In genomic region chr22:19467912-19468311, GRCh38 we compare ENCODE assay signal across 26 cellular contexts. TPM values are rescaled to one million over a fixed set of nuclear protein-coding genes. Genes with fewer than 3 reads are reported as not detected.
A peak's percentile ranks its signal among the peaks of the same experiment; 100 is the strongest.
DNase-seq lines count a peak whose midpoint lies in the region; ATAC-seq, FAIRE-seq and TF ChIP-seq lines count a peak whose summit lies in the region.
"Had no signal": no experiment of that assay in that cellular context is flagged by ENCODE, and none has a peak within 500 bp of the region (broad histone marks: within the 10 kb centered on the region; RNA-seq: fewer than 3 reads in every experiment).

No MANE protein-coding gene starts in this region.

- no peaks in the 10 kb centered on the region for H3K9me3 ChIP-seq in K562 (replicated peaks; ENCODE audit: control insufficient read depth, insufficient read depth, low read depth, low read length)
- H3K9me3 ChIP-seq: BE2C, BLaER1 had no signal

- CTCF ChIA-PET in K562 (lab: Yijun Ruan, JAX; ENCODE audit: low intra/inter-chr PET ratio): no interaction called here
- CTCF ChIA-PET in activated CD4-positive, alpha-beta memory T cell treated with anti-CD3 and anti-CD28 coated beads, Interleukin-2, amount 10 ng/mL, durations not matched to agents 7 days and 5 days (lab: Charles Lee): no interaction called here

- TF ChIP-seq CTCF in K562 (IDR thresholded peaks at IDR 0.05 in 2 of 3, conservative IDR thresholded peaks at IDR 0.05 in 1 of 3; ENCODE audit: insufficient read depth in 2 of 3, low read depth in 1 of 3, low read length in 3 of 3) (no peak), endothelial cell (IDR thresholded peaks at IDR 0.05; ENCODE audit: unreplicated experiment) (no peak)

- TF ChIP-seq EP300 in K562 (IDR thresholded peaks at IDR 0.05; ENCODE audit: low read length): no peak

- WGBS in K562 (ENCODE audit: insufficient coverage, low coverage, missing lambda C conversion rate): 91% methylated on average over 6 of the region's 6 CpGs

- H3K4me3 ChIP-seq in K562: no peak overlapping the region
- H3K4me3 ChIP-seq: BLaER1, GM12878 had no signal

- peaks cover 45% of the 10 kb centered on the region for H3K36me3 Mint-ChIP-seq in endothelial cell (ENCODE audit: low read depth, unreplicated experiment)
- H3K36me3 Mint-ChIP-seq in activated CD4-positive, alpha-beta memory T cell treated with anti-CD3 and anti-CD28 coated beads, Interleukin-2, amount 10 ng/mL, durations not matched to agents 7 days and 5 days (ENCODE audit: low read depth): peaks cover 83% of the 10 kb centered on the region

- TF ChIP-seq POLR2A in K562 (conservative IDR thresholded peaks at IDR 0.05): no peak

- no peaks in the 10 kb centered on the region for H3K4me1 Mint-ChIP-seq in endothelial cell (ENCODE audit: unreplicated experiment)
- H3K4me1 Mint-ChIP-seq in activated CD4-positive, alpha-beta memory T cell treated with anti-CD3 and anti-CD28 coated beads, Interleukin-2, amount 10 ng/mL, durations not matched to agents 7 days and 5 days: peaks cover 14% of the 10 kb centered on the region
- H3K4me1 Mint-ChIP-seq: CD14-positive monocyte had no signal

- H3K79me2 ChIP-seq in K562 (ENCODE audit: control insufficient read depth, insufficient read depth, low read length): peaks cover 7% of the 10 kb centered on the region

- no peak overlapping the region for H3K4me2 ChIP-seq in K562 (ENCODE audit: insufficient read depth, low read length)
- H3K4me2 ChIP-seq: BLaER1 had no signal

- no peak overlapping the region for H3K27ac Mint-ChIP-seq in endothelial cell (ENCODE audit: unreplicated experiment)
- no peak overlapping the region for H3K27ac Mint-ChIP-seq in activated CD4-positive, alpha-beta memory T cell treated with anti-CD3 and anti-CD28 coated beads, Interleukin-2, amount 10 ng/mL, durations not matched to agents 7 days and 5 days
- H3K27ac Mint-ChIP-seq: CD4-positive, alpha-beta memory T cell; CD4-positive, CD25-positive, alpha-beta regulatory T cell had no signal

- ATAC-seq in K562: no peak
- ATAC-seq: GM12878 had no signal

- in situ Hi-C loops in K562 (cut with MboI): no loop called here

- intact Hi-C loops in K562 (cut with micrococcal nuclease): no loop called here

- no peak for TF ChIP-seq RAD21 in K562 (CRISPR knock-in tag; conservative IDR thresholded peaks at IDR 0.05 in 1 of 2, IDR thresholded peaks at IDR 0.05 in 1 of 2)

- BruUV-seq in K562 (replicated peaks; lab: Mats Ljungman, UMichigan): no TSS peak

- H3K27me3 ChIP-seq in K562 (ENCODE audit: control insufficient read depth in 2 of 2, insufficient read depth in 2 of 2, low read length in 2 of 2): no peaks in the 10 kb centered on the region
- H3K27me3 ChIP-seq: BE2C, BLaER1 had no signal

- H3K9me3 Mint-ChIP-seq in endothelial cell (ENCODE audit: unreplicated experiment): no peaks in the 10 kb centered on the region
- no peaks in the 10 kb centered on the region for H3K9me3 Mint-ChIP-seq in activated CD4-positive, alpha-beta memory T cell treated with anti-CD3 and anti-CD28 coated beads, Interleukin-2, amount 10 ng/mL, durations not matched to agents 7 days and 5 days
- H3K9me3 Mint-ChIP-seq: CD14-positive monocyte; CD4-positive, alpha-beta memory T cell; CD4-positive, CD25-positive, alpha-beta regulatory T cell; CD8-positive, alpha-beta memory T cell had no signal

- H3K27me3 Mint-ChIP-seq in endothelial cell (ENCODE audit: unreplicated experiment): no peaks in the 10 kb centered on the region
- H3K27me3 Mint-ChIP-seq in activated CD4-positive, alpha-beta memory T cell treated with anti-CD3 and anti-CD28 coated beads, Interleukin-2, amount 10 ng/mL, durations not matched to agents 7 days and 5 days: no peaks in the 10 kb centered on the region
- H3K27me3 Mint-ChIP-seq: CD4-positive, alpha-beta memory T cell; CD8-positive, alpha-beta memory T cell had no signal

- no peak for DNase-seq in K562 (ENCODE audit: extremely low read depth in 1 of 4, low spot score in 3 of 4)
- DNase-seq in endothelial cell (ENCODE audit: low spot score): no peak
- no peak for DNase-seq in urothelium cell line (ENCODE audit: low spot score)
- no peak for DNase-seq in hypothalamus (lab: John Stamatoyannopoulos, UW)
- DNase-seq in activated CD4-positive, alpha-beta memory T cell treated with anti-CD3 and anti-CD28 coated beads, Interleukin-2, amount 10 ng/mL, durations not matched to agents 7 days and 5 days: no peak
- DNase-seq: 8988T; ACHN; BE2C; C1 segment of cervical spinal cord; CD4-positive, alpha-beta memory T cell; CD4-positive, CD25-positive, alpha-beta regulatory T cell; CD8-positive, alpha-beta memory T cell; COR-L47; DMS 273 treated with DMSO at 0.1 percent for 48 hours; DMS153; DMS53; DMS79; DND-41; EL; GDM1 had no signal

- POLR2A ChIA-PET in K562 (lab: Yijun Ruan, JAX): interaction anchor here (0.7 to 13.6 kb wide), 10 partner anchors 11 to 295 kb away, joined by 3 to 148 read pairs (median 4); partner anchors contain the start of genes CDC45, HIRA, MRPL40 and UFD1
- POLR2A ChIA-PET in activated CD4-positive, alpha-beta memory T cell treated with anti-CD3 and anti-CD28 coated beads, Interleukin-2, amount 10 ng/mL, durations not matched to agents 7 days and 5 days (lab: Charles Lee): interaction anchor here (1.1 to 2.7 kb wide), 3 partner anchors 10 to 12 kb away, joined by 4 to 9 read pairs (median 6); partner anchors contain the start of gene CDC45

- H3K9me1 ChIP-seq in K562 (ENCODE audit: control insufficient read depth, insufficient read depth, low read length): peaks cover 9% of the 10 kb centered on the region

- H3K9ac ChIP-seq in K562 (ENCODE audit: insufficient read depth in 1 of 2, low read depth in 2 of 2, low read length in 2 of 2): no peak overlapping the region
- H3K9ac ChIP-seq: BLaER1 had no signal

- peaks cover 23% of the 10 kb centered on the region for H4K20me1 ChIP-seq in K562 (replicated peaks; ENCODE audit: control insufficient read depth, insufficient read depth, low read length)

- no peak overlapping the region for H2AFZ ChIP-seq in K562 (ENCODE audit: low read depth, low read length)

- no peak for FAIRE-seq in K562 (lab: Jason Lieb, UNC)
- peak; percentile 9 for FAIRE-seq in urothelium cell line (lab: Jason Lieb, UNC)
- FAIRE-seq: A204.1, GM12878, GM12892, GM18507 had no signal

- no peak overlapping the region for H3K27ac ChIP-seq in K562 (ENCODE audit: extremely low read depth, low read depth, low read length)
- H3K27ac ChIP-seq: BLaER1 had no signal

- H3K4me3 Mint-ChIP-seq in endothelial cell (ENCODE audit: unreplicated experiment): peak overlapping the region; percentile 14
- H3K4me3 Mint-ChIP-seq in activated CD4-positive, alpha-beta memory T cell treated with anti-CD3 and anti-CD28 coated beads, Interleukin-2, amount 10 ng/mL, durations not matched to agents 7 days and 5 days: no peak overlapping the region
- H3K4me3 Mint-ChIP-seq: CD14-positive monocyte; CD4-positive, alpha-beta memory T cell; CD4-positive, CD25-positive, alpha-beta regulatory T cell; CD8-positive, alpha-beta memory T cell had no signal

- H3K4me1 ChIP-seq in K562 (replicated peaks in 1 of 2; ENCODE audit: control insufficient read depth in 2 of 2, insufficient read depth in 2 of 2, low read length in 2 of 2): no peaks in the 10 kb centered on the region
- H3K4me1 ChIP-seq: BE2C had no signal

- H3K36me3 ChIP-seq in K562 (ENCODE audit: control insufficient read depth, insufficient read depth, low read length): peaks cover 100% of the 10 kb centered on the region

RNA-seq across cellular contexts. Expression of gene UFD1, which starts 11.1 kb away (rescaled TPM):
- total RNA-seq in K562 (2011; cell fraction: chromatin; rRNA removed; ENCODE audit: low replicate concordance): 307 and 375 TPM in 2 replicates
- 219 and 230 TPM in 2 replicates for total RNA-seq in K562 (2011; cell fraction: nucleolus; rRNA removed)
- 278 and 374 TPM in 2 replicates for total RNA-seq in K562 (2011; cell fraction: nucleoplasm; rRNA removed)
- total RNA-seq in K562 (2014; rRNA removed) (238 and 290 TPM in 2 replicates), K562 (2014; rRNA removed; fragmentation: Illumina TruSeq; extraction: Trizol) (361 and 365 TPM in 2 replicates), K562 (2015; rRNA removed; fragmentation: Illumina TruSeq; extraction: Trizol) (330 and 363 TPM in 2 replicates), K562 (2021) (284 and 307 TPM in 2 replicates), endothelial cell (ENCODE audit: unreplicated experiment) (86.2 TPM)
- polyA plus RNA-seq in K562 (2011; rRNA removed) (428 and 564 TPM in 2 replicates), K562 (2014; fragmentation: Illumina TruSeq; extraction: Trizol) (551 and 645 TPM in 2 replicates), K562 (2014; fragmentation: Nextera tagmentation; extraction: Ambion mirVana) (100 to 1,000 TPM; 503 to 627 TPM), K562 (2014; rRNA removed) (321 and 446 TPM in 2 replicates)
- polyA plus RNA-seq in K562 (2011; cell fraction: cytosol; rRNA removed): 516 and 625 TPM in 2 replicates
- polyA plus RNA-seq in K562 (2011; cell fraction: nucleus; rRNA removed): 577 and 723 TPM in 2 replicates
- 381 and 502 TPM in 2 replicates for polyA plus RNA-seq in K562 (2012)
- polyA minus RNA-seq in K562 (2011; rRNA and poly(A)+ RNA removed): 432 and 439 TPM in 2 replicates
- polyA minus RNA-seq in K562 (2011; cell fraction: cytosol; rRNA and poly(A)+ RNA removed): 143 and 172 TPM in 2 replicates
- polyA minus RNA-seq in K562 (2011; cell fraction: nucleus; rRNA and poly(A)+ RNA removed): 99.8 and 195 TPM in 2 replicates
- total RNA-seq in activated CD4-positive, alpha-beta memory T cell treated with anti-CD3 and anti-CD28 coated beads, Interleukin-2, amount 10 ng/mL, durations not matched to agents 7 days and 5 days: 10 to 100 TPM; 62.1 to 65.6 TPM

RNA-seq across cellular contexts. Expression of gene CDC45, which starts 11.8 kb away (rescaled TPM):
- 810 and 853 TPM in 2 replicates for total RNA-seq in K562 (2011; cell fraction: chromatin; rRNA removed; ENCODE audit: low replicate concordance)
- 339 and 346 TPM in 2 replicates for total RNA-seq in K562 (2011; cell fraction: nucleolus; rRNA removed)
- total RNA-seq in K562 (2011; cell fraction: nucleoplasm; rRNA removed): 307 and 398 TPM in 2 replicates
- total RNA-seq in K562 (2014; rRNA removed) (415 and 450 TPM in 2 replicates), K562 (2014; rRNA removed; fragmentation: Illumina TruSeq; extraction: Trizol) (263 and 295 TPM in 2 replicates), K562 (2015; rRNA removed; fragmentation: Illumina TruSeq; extraction: Trizol) (239 and 251 TPM in 2 replicates), K562 (2021) (312 and 319 TPM in 2 replicates), endothelial cell (ENCODE audit: unreplicated experiment) (6.2 TPM)
- polyA plus RNA-seq in K562 (2011; rRNA removed) (580 and 584 TPM in 2 replicates), K562 (2014; fragmentation: Illumina TruSeq; extraction: Trizol) (412 and 430 TPM in 2 replicates), K562 (2014; fragmentation: Nextera tagmentation; extraction: Ambion mirVana) (100 to 1,000 TPM; 276 to 465 TPM), K562 (2014; rRNA removed) (410 and 427 TPM in 2 replicates)
- polyA plus RNA-seq in K562 (2011; cell fraction: cytosol; rRNA removed): 370 and 430 TPM in 2 replicates
- polyA plus RNA-seq in K562 (2011; cell fraction: nucleus; rRNA removed): 642 and 944 TPM in 2 replicates
- 267 and 326 TPM in 2 replicates for polyA plus RNA-seq in K562 (2012)
- 415 and 540 TPM in 2 replicates for polyA minus RNA-seq in K562 (2011; rRNA and poly(A)+ RNA removed)
- polyA minus RNA-seq in K562 (2011; cell fraction: cytosol; rRNA and poly(A)+ RNA removed): 153 and 162 TPM in 2 replicates
- polyA minus RNA-seq in K562 (2011; cell fraction: nucleus; rRNA and poly(A)+ RNA removed): 185 and 445 TPM in 2 replicates
- 10 to 100 TPM; 53.2 to 56.2 TPM for total RNA-seq in activated CD4-positive, alpha-beta memory T cell treated with anti-CD3 and anti-CD28 coated beads, Interleukin-2, amount 10 ng/mL, durations not matched to agents 7 days and 5 days
- polyA plus RNA-seq: CD14-positive monocyte had no signal

RNA-seq across cellular contexts. Expression of gene C22orf39, which starts 20.4 kb away (rescaled TPM):
- 119 and 122 TPM in 2 replicates for total RNA-seq in K562 (2011; cell fraction: chromatin; rRNA removed; ENCODE audit: low replicate concordance)
- total RNA-seq in K562 (2011; cell fraction: nucleolus; rRNA removed): 71.8 and 76.0 TPM in 2 replicates
- total RNA-seq in K562 (2011; cell fraction: nucleoplasm; rRNA removed): 107 and 142 TPM in 2 replicates
- total RNA-seq in K562 (2014; rRNA removed): 94.7 and 124 TPM in 2 replicates
- total RNA-seq in K562 (2014; rRNA removed; fragmentation: Illumina TruSeq; extraction: Trizol): 57.2 and 59.5 TPM in 2 replicates
- 61.3 and 63.2 TPM in 2 replicates for total RNA-seq in K562 (2015; rRNA removed; fragmentation: Illumina TruSeq; extraction: Trizol)
- total RNA-seq in K562 (2021): 66.8 and 68.0 TPM in 2 replicates
- 139 and 244 TPM in 2 replicates for polyA plus RNA-seq in K562 (2011; rRNA removed)
- polyA plus RNA-seq in K562 (2011; cell fraction: cytosol; rRNA removed): 164 and 257 TPM in 2 replicates
- 71.0 and 99.7 TPM in 2 replicates for polyA plus RNA-seq in K562 (2011; cell fraction: nucleus; rRNA removed)
- 87.8 and 120 TPM in 2 replicates for polyA plus RNA-seq in K562 (2012)
- 68.6 and 73.5 TPM in 2 replicates for polyA plus RNA-seq in K562 (2014; fragmentation: Illumina TruSeq; extraction: Trizol)
- 10 to 100 TPM; 20.4 to 25.9 TPM for polyA plus RNA-seq in K562 (2014; fragmentation: Nextera tagmentation; extraction: Ambion mirVana)
- 112 and 121 TPM in 2 replicates for polyA plus RNA-seq in K562 (2014; rRNA removed)
- 116 and 185 TPM in 2 replicates for polyA minus RNA-seq in K562 (2011; rRNA and poly(A)+ RNA removed)
- 49.4 and 80.5 TPM in 2 replicates for polyA minus RNA-seq in K562 (2011; cell fraction: cytosol; rRNA and poly(A)+ RNA removed)
- 24.9 and 58.9 TPM in 2 replicates for polyA minus RNA-seq in K562 (2011; cell fraction: nucleus; rRNA and poly(A)+ RNA removed)
- total RNA-seq in endothelial cell (ENCODE audit: unreplicated experiment): 26.6 TPM
- total RNA-seq in activated CD4-positive, alpha-beta memory T cell treated with anti-CD3 and anti-CD28 coated beads, Interleukin-2, amount 10 ng/mL, durations not matched to agents 7 days and 5 days: 10 to 100 TPM; 31.8 to 32.9 TPM

RNA-seq across cellular contexts. Expression of gene MRPL40, which starts 35.6 kb away (rescaled TPM):
- 13.9 and 26.1 TPM in 2 replicates for total RNA-seq in K562 (2011; cell fraction: chromatin; rRNA removed; ENCODE audit: low replicate concordance)
- 29.0 and 32.5 TPM in 2 replicates for total RNA-seq in K562 (2011; cell fraction: nucleolus; rRNA removed)
- 25.1 and 32.0 TPM in 2 replicates for total RNA-seq in K562 (2011; cell fraction: nucleoplasm; rRNA removed)
- 160 and 182 TPM in 2 replicates for total RNA-seq in K562 (2014; rRNA removed)
- 208 and 209 TPM in 2 replicates for total RNA-seq in K562 (2014; rRNA removed; fragmentation: Illumina TruSeq; extraction: Trizol)
- total RNA-seq in K562 (2015; rRNA removed; fragmentation: Illumina TruSeq; extraction: Trizol): 181 and 198 TPM in 2 replicates
- total RNA-seq in K562 (2021): 132 and 144 TPM in 2 replicates
- 175 and 219 TPM in 2 replicates for polyA plus RNA-seq in K562 (2011; rRNA removed)
- 88.3 and 113 TPM in 2 replicates for polyA plus RNA-seq in K562 (2011; cell fraction: cytosol; rRNA removed)
- polyA plus RNA-seq in K562 (2011; cell fraction: nucleus; rRNA removed): 34.6 and 66.5 TPM in 2 replicates
- polyA plus RNA-seq in K562 (2012): 159 TPM in 2 replicates
- polyA plus RNA-seq in K562 (2014; fragmentation: Illumina TruSeq; extraction: Trizol): 197 and 237 TPM in 2 replicates
- polyA plus RNA-seq in K562 (2014; fragmentation: Nextera tagmentation; extraction: Ambion mirVana): 100 to 1,000 TPM; 601 to 652 TPM
- polyA plus RNA-seq in K562 (2014; rRNA removed): 223 TPM in 2 replicates
- polyA minus RNA-seq in K562 (2011; rRNA and poly(A)+ RNA removed): 52.5 and 73.2 TPM in 2 replicates
- 31.3 and 34.3 TPM in 2 replicates for polyA minus RNA-seq in K562 (2011; cell fraction: cytosol; rRNA and poly(A)+ RNA removed)
- polyA minus RNA-seq in K562 (2011; cell fraction: nucleus; rRNA and poly(A)+ RNA removed): 12.0 and 31.3 TPM in 2 replicates
- 19.9 TPM for total RNA-seq in endothelial cell (ENCODE audit: unreplicated experiment)
- 10 to 100 TPM; 22.4 to 24.6 TPM for total RNA-seq in activated CD4-positive, alpha-beta memory T cell treated with anti-CD3 and anti-CD28 coated beads, Interleukin-2, amount 10 ng/mL, durations not matched to agents 7 days and 5 days

RNA-seq across cellular contexts. Expression of gene HIRA, which starts 36.4 kb away (rescaled TPM):
- 103 and 120 TPM in 2 replicates for total RNA-seq in K562 (2011; cell fraction: chromatin; rRNA removed; ENCODE audit: low replicate concordance)
- 79.7 and 81.6 TPM in 2 replicates for total RNA-seq in K562 (2011; cell fraction: nucleolus; rRNA removed)
- 66.5 and 67.1 TPM in 2 replicates for total RNA-seq in K562 (2011; cell fraction: nucleoplasm; rRNA removed)
- total RNA-seq in K562 (2014; rRNA removed) (58.3 and 70.6 TPM in 2 replicates), K562 (2014; rRNA removed; fragmentation: Illumina TruSeq; extraction: Trizol) (53.9 and 54.0 TPM in 2 replicates), K562 (2015; rRNA removed; fragmentation: Illumina TruSeq; extraction: Trizol) (57.5 and 58.4 TPM in 2 replicates), K562 (2021) (115 and 132 TPM in 2 replicates), endothelial cell (ENCODE audit: unreplicated experiment) (36.0 TPM)
- polyA plus RNA-seq in K562 (2011; rRNA removed) (71.7 and 82.2 TPM in 2 replicates), K562 (2014; fragmentation: Illumina TruSeq; extraction: Trizol) (106 and 114 TPM in 2 replicates), K562 (2014; fragmentation: Nextera tagmentation; extraction: Ambion mirVana) (1 to 10 TPM in 1 of 2 experiments, under 1 TPM in 1; 0.96 to 1.2 TPM), K562 (2014; rRNA removed) (80.0 and 80.8 TPM in 2 replicates)
- 105 and 109 TPM in 2 replicates for polyA plus RNA-seq in K562 (2011; cell fraction: cytosol; rRNA removed)
- polyA plus RNA-seq in K562 (2011; cell fraction: nucleus; rRNA removed): 104 and 124 TPM in 2 replicates
- polyA plus RNA-seq in K562 (2012): 91.6 and 91.8 TPM in 2 replicates
- 93.7 and 126 TPM in 2 replicates for polyA minus RNA-seq in K562 (2011; rRNA and poly(A)+ RNA removed)
- polyA minus RNA-seq in K562 (2011; cell fraction: cytosol; rRNA and poly(A)+ RNA removed): 65.3 and 93.4 TPM in 2 replicates
- 30.3 and 61.3 TPM in 2 replicates for polyA minus RNA-seq in K562 (2011; cell fraction: nucleus; rRNA and poly(A)+ RNA removed)
- 10 to 100 TPM; 52.0 to 52.8 TPM for total RNA-seq in activated CD4-positive, alpha-beta memory T cell treated with anti-CD3 and anti-CD28 coated beads, Interleukin-2, amount 10 ng/mL, durations not matched to agents 7 days and 5 days

Comparison
In these comparisons a context has a peak if more than half of its experiments do, and no peak if none do; other contexts are left out.
1. RNA of gene CDC45, which starts 11.8 kb away (total RNA-seq): 239 to 853 TPM in K562; 53.2 to 56.2 TPM in activated CD4-positive, alpha-beta memory T cell treated with anti-CD3 and anti-CD28 coated beads, Interleukin-2, amount 10 ng/mL, durations not matched to agents 7 days and 5 days and 6.2 TPM in endothelial cell (single experiment); every median in the first group is over 4 times any median in the second.